ENCODE assay signal across 8 cellular contexts in the genomic region with DNA sequence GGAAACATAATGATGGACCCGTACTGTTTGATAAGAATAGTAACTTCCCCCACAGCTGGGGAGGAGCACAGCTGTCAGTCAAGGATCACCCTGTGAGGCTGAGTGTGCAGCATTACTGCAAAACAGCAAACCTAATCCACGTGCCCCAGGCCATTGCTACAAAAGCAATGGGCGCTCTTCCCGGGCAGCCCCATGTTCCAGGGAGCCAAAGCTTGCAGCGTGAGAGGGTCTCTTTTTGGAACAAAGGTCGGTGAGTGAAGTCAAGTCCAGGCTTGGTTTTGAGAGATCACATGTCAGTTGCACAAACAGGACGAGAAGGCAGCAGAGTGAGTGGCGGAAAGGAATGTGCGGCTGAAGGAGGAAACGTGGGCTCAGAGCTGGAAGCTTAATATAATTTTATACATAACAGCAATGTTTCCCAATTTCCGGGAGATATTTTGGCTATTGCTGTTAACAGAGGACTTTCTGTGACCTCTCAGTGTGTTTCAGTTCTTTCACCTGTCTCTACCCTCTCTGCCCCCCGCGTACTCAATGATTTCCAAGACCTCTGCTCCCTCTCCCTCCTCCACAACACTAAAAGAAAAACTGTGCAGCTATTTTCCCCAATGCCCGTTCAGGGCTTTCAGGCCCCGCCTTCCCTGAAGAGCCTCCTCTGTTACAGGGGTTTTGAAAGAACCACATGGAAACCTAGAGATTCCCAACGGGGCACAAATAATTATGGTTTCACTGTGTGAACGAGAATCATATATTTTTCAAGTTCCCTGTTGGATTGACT.
DNase-seq lines count a peak whose midpoint lies in the region; ATAC-seq and TF ChIP-seq lines count a peak whose summit lies in the region.

No MANE protein-coding gene starts in this region.

- H3K27me3 ChIP-seq in esophagus muscularis mucosa = no peaks in the 10 kb centered on the region

- TF ChIP-seq POLR2A in esophagus muscularis mucosa (IDR thresholded peaks at IDR 0.05; ENCODE audit: low read depth) = no peak

- ATAC-seq in HG02759 (IDR thresholded peaks at IDR 0.05; ENCODE audit: unreplicated experiment) = no peak

- POLR2A ChIA-PET in GM10248 (lab: Yijun Ruan, JAX) = no interaction called here

- peaks cover 3 to 16% (median 7%) of the 10 kb centered on the region in 4 donors for H3K4me1 ChIP-seq in esophagus muscularis mucosa

- CTCF ChIA-PET in GM10248 (lab: Yijun Ruan, JAX) = interaction anchor here (1.4 kb wide), 1 partner anchor 12 kb away, joined by 4 read pairs; no protein-coding TSS in a partner anchor

- no peak overlapping the region for H3K27ac ChIP-seq in esophagus muscularis mucosa (replicated peaks in 1 of 4)

- TF ChIP-seq CTCF in GM12865 (IDR thresholded peaks at IDR 0.05; ENCODE audit: insufficient read depth, low read depth, low read length, missing control alignments) = no peak
- TF ChIP-seq CTCF in esophagus muscularis mucosa (IDR thresholded peaks at IDR 0.05) = no peak
- no peak for TF ChIP-seq CTCF in GM10248 (IDR thresholded peaks at IDR 0.05; ENCODE audit: control extremely low read depth, extremely low read depth, low read depth, missing control alignments)

- intact Hi-C loops in esophagus muscularis mucosa (cut with DNase I) = no loop called here

- DNase-seq in GM12865 (ENCODE audit: low read depth) (peak; percentile 18), NOMO-1 (lab: John Stamatoyannopoulos, UW; ENCODE audit: unreplicated experiment in 2 of 2) (peak; percentile 62 to 63), esophagus muscularis mucosa (ENCODE audit: extremely low spot score) (peak; percentile 86), renal cortical epithelial cell (ENCODE audit: low read depth) (peak; percentile 82), NCI-H1436 (lab: John Stamatoyannopoulos, UW) (no peak), GM10248 (ENCODE audit: extremely low spot score) (no peak), T-helper 9 cell (no peak)

- 51% methylated on average over 16 of the region's 17 CpGs for WGBS in esophagus muscularis mucosa

- H3K4me3 ChIP-seq in GM12865 (ENCODE audit: low read depth, low read length) = no peak overlapping the region
- H3K4me3 ChIP-seq in esophagus muscularis mucosa = no peak overlapping the region

- TF ChIP-seq EP300 in esophagus muscularis mucosa (IDR thresholded peaks at IDR 0.05) = no peak

- no peaks in the 10 kb centered on the region for H3K36me3 ChIP-seq in esophagus muscularis mucosa

- H3K9me3 ChIP-seq in esophagus muscularis mucosa = no peaks in the 10 kb centered on the region

Comparison
In these comparisons a context has a peak if more than half of its experiments do, and no peak if none do; other contexts are left out.
1. DNase-seq: peak in GM12865 (single experiment), NOMO-1 (2 of 2), esophagus muscularis mucosa (single experiment) and renal cortical epithelial cell (single experiment); none in NCI-H1436 (single experiment), GM10248 (single experiment) and T-helper 9 cell (single experiment).